17 cellular contexts compared by ENCODE assay signal in the genomic region with DNA sequence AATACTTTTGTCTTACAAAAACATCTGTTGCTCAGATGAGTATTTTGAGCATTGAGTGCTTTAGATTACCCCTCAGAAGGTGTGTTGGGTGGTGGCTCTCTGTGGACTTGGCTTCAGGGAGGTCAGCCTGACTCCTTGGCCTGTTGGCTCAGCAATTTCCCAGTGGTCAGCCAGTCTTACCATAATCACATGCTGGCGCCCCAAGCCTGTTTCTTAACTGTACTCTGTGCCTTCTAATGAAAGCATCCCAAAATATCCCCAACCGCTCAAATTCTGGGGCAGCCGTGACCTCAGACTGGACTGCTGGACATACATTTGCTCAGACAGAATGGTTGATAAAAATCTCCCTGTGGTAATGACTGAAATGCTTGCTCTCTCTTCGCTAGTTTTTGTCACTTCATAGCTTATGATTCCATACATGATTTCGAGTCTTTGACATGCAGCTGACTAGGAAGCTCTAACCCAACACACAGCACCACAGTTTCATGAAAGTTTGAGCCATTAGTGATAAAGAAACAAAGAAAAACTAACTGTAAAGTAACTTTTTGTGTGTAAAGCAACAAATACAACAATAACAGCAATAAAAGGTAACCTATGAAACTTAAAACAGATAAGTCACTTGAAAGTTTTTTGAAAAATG.
DNase-seq lines count a peak whose midpoint lies in the region; ATAC-seq, FAIRE-seq and TF ChIP-seq lines count a peak whose summit lies in the region.
"Had no signal": no experiment of that assay in that cellular context is flagged by ENCODE, and none has a peak within 500 bp of the region (broad histone marks: within the 10 kb centered on the region; RNA-seq: fewer than 3 reads in every experiment).

No MANE protein-coding gene starts in this region.

- no peaks in the 10 kb centered on the region for H3K79me2 ChIP-seq in astrocyte (ENCODE audit: insufficient read depth, low read length)
- no peaks in the 10 kb centered on the region for H3K79me2 ChIP-seq in osteoblast (ENCODE audit: insufficient read depth, low read length)
- H3K79me2 ChIP-seq in hepatocyte: no peaks in the 10 kb centered on the region

- H3K27me3 ChIP-seq in astrocyte (ENCODE audit: insufficient read depth, low read length) (no peaks in the 10 kb centered on the region), osteoblast (ENCODE audit: insufficient read depth, low read length) (no peaks in the 10 kb centered on the region), hepatocyte (no peaks in the 10 kb centered on the region)

- peak overlapping the region; percentile 26 for H3K27ac Mint-ChIP-seq in astrocyte (ENCODE audit: unreplicated experiment)
- H3K27ac Mint-ChIP-seq: naive thymus-derived CD4-positive, alpha-beta T cell had no signal

- H3K36me3 ChIP-seq in astrocyte (ENCODE audit: insufficient read depth, low read length) (no peaks in the 10 kb centered on the region), osteoblast (ENCODE audit: insufficient read depth, low read length) (no peaks in the 10 kb centered on the region), hepatocyte (replicated peaks; ENCODE audit: insufficient read depth, low read depth) (no peaks in the 10 kb centered on the region)

- peak; percentile 48 for ATAC-seq in GM18498 (IDR thresholded peaks at IDR 0.05; ENCODE audit: unreplicated experiment)
- peak; percentile 54 for ATAC-seq in HG03066 (IDR thresholded peaks at IDR 0.05; ENCODE audit: low read depth, unreplicated experiment)
- ATAC-seq in HG02981 (IDR thresholded peaks at IDR 0.05; ENCODE audit: unreplicated experiment): no peak
- no peak for ATAC-seq in HG03520 (IDR thresholded peaks at IDR 0.05; ENCODE audit: unreplicated experiment)
- ATAC-seq: naive thymus-derived CD4-positive, alpha-beta T cell; T-cell had no signal

- no peak overlapping the region for H2AFZ ChIP-seq in astrocyte (ENCODE audit: low read depth, low read length)
- H2AFZ ChIP-seq in osteoblast (ENCODE audit: low read length): peak overlapping the region; percentile 80
- no peak overlapping the region for H2AFZ ChIP-seq in hepatocyte

- H3K9me3 Mint-ChIP-seq in astrocyte (ENCODE audit: unreplicated experiment): no peaks in the 10 kb centered on the region
- H3K9me3 Mint-ChIP-seq: T-cell had no signal

- H3K4me3 Mint-ChIP-seq in astrocyte (ENCODE audit: unreplicated experiment): no peak overlapping the region
- H3K4me3 Mint-ChIP-seq: naive thymus-derived CD4-positive, alpha-beta T cell; T-cell had no signal

- TF ChIP-seq CTCF in astrocyte (IDR thresholded peaks at IDR 0.05; ENCODE audit: insufficient read depth, low read depth, low read length) (no peak), osteoblast (IDR thresholded peaks at IDR 0.05; ENCODE audit: extremely low read depth, low read depth, low read length) (no peak), hepatocyte (IDR thresholded peaks at IDR 0.05; ENCODE audit: poor library complexity) (no peak)

- H3K4me1 ChIP-seq in astrocyte (ENCODE audit: insufficient read depth, low read length) (no peaks in the 10 kb centered on the region), osteoblast (ENCODE audit: insufficient read depth, low read length) (no peaks in the 10 kb centered on the region), hepatocyte (ENCODE audit: insufficient read depth) (no peaks in the 10 kb centered on the region)

- H3K4me2 ChIP-seq in astrocyte (ENCODE audit: low read length) (no peak overlapping the region), osteoblast (ENCODE audit: insufficient read depth, low read length) (peak overlapping the region; percentile 5), hepatocyte (no peak overlapping the region)

- H4K20me1 ChIP-seq in astrocyte (ENCODE audit: insufficient read depth, low read length): no peaks in the 10 kb centered on the region
- H4K20me1 ChIP-seq in osteoblast (ENCODE audit: insufficient read depth, low read length): no peaks in the 10 kb centered on the region
- H4K20me1 ChIP-seq in hepatocyte (ENCODE audit: insufficient read depth, poor library complexity, severe bottlenecking): no peaks in the 10 kb centered on the region

- no peak overlapping the region for H3K27ac ChIP-seq in astrocyte (ENCODE audit: low read depth, low read length)
- H3K27ac ChIP-seq in osteoblast (ENCODE audit: low read depth, low read length): no peak overlapping the region
- H3K27ac ChIP-seq in hepatocyte: no peak overlapping the region
- H3K27ac ChIP-seq: epithelial cell of prostate had no signal

- peaks cover 8% of the 10 kb centered on the region for H3K4me1 Mint-ChIP-seq in astrocyte (ENCODE audit: low read depth, unreplicated experiment)

- FAIRE-seq in astrocyte (lab: Jason Lieb, UNC): no peak
- FAIRE-seq: keratinocyte had no signal

- H3K9me3 ChIP-seq in astrocyte (ENCODE audit: insufficient read depth, low read depth, low read length) (no peaks in the 10 kb centered on the region), osteoblast (ENCODE audit: low read depth, low read length) (no peaks in the 10 kb centered on the region), hepatocyte (ENCODE audit: low read depth) (no peaks in the 10 kb centered on the region)

- no peaks in the 10 kb centered on the region for H3K27me3 Mint-ChIP-seq in astrocyte (ENCODE audit: low read depth, unreplicated experiment)
- H3K27me3 Mint-ChIP-seq: naive thymus-derived CD4-positive, alpha-beta T cell; T-cell had no signal

- WGBS in hepatocyte (ENCODE audit: low lambda C conversion rate, missing lambda C conversion rate): 91% methylated on average over 5 of the region's 5 CpGs

- no peaks in the 10 kb centered on the region for H3K9me2 ChIP-seq in hepatocyte (replicated peaks; ENCODE audit: insufficient read depth)

- H3K36me3 Mint-ChIP-seq in astrocyte (ENCODE audit: low read depth, unreplicated experiment): no peaks in the 10 kb centered on the region
- H3K36me3 Mint-ChIP-seq: naive thymus-derived CD4-positive, alpha-beta T cell; T-cell had no signal

- no peak overlapping the region for H3K9ac ChIP-seq in astrocyte (ENCODE audit: low read length)

- no peak overlapping the region for H3K4me3 ChIP-seq in astrocyte (ENCODE audit: insufficient read depth, low read depth, low read length)
- H3K4me3 ChIP-seq in osteoblast (ENCODE audit: insufficient read depth, low read length): no peak overlapping the region
- H3K4me3 ChIP-seq in hepatocyte: no peak overlapping the region

- DNase-seq in astrocyte (ENCODE audit: low read depth): no peak
- no peak for DNase-seq in osteoblast (ENCODE audit: insufficient read length, low spot score, missing footprints)
- DNase-seq in hepatocyte (ENCODE audit: low spot score): no peak
- DNase-seq in activated T-cell treated with anti-CD3 and anti-CD28 coated beads, Interleukin-2, amount 50 U/mL, for 1 hour: no peak
- DNase-seq: activated T-cell treated with anti-CD3 and anti-CD28 coated beads for 4 hours; AML-193; DMS153; naive thymus-derived CD4-positive, alpha-beta T cell; NCI-H1694; NCI-H526; T-cell had no signal

Comparison
In these comparisons a context has a peak if more than half of its experiments do, and no peak if none do; other contexts are left out.
1. ATAC-seq: peak in GM18498 (single experiment) and HG03066 (single experiment); none in HG02981 (single experiment) and HG03520 (single experiment).